ENCODE assay signal across 29 cellular contexts in genomic region chr7:129875160-129875559, GRCh38.
DNase-seq lines count a peak whose midpoint lies in the region; ATAC-seq and TF ChIP-seq lines count a peak whose summit lies in the region.
"Had no signal": no experiment of that assay in that cellular context is flagged by ENCODE, and none has a peak within 500 bp of the region (broad histone marks: within the 10 kb centered on the region; RNA-seq: fewer than 3 reads in every experiment).

No MANE protein-coding gene starts in this region.

- peaks cover 43% of the 10 kb centered on the region for H3K4me1 Mint-ChIP-seq in activated CD8-positive, alpha-beta T cell treated with anti-CD3 and anti-CD28 coated beads for 36 hours (ENCODE audit: low read depth)
- H3K4me1 Mint-ChIP-seq in activated CD8-positive, alpha-beta T cell treated with anti-CD3 and anti-CD28 coated beads, Interleukin-2, amount 10 ng/mL, durations not matched to agents 7 days and 5 days (ENCODE audit: low read depth): peaks cover 18% of the 10 kb centered on the region
- H3K4me1 Mint-ChIP-seq: neural crest cell had no signal

- H4K20me1 ChIP-seq in PC-9 (ENCODE audit: insufficient read depth): 0 out of 2 replicates have a peak, but pooled peaks cover 4% of the 10 kb centered on the region

- H3K27ac ChIP-seq in PC-9 (peak overlapping the region; percentile 59; the same call in 1 of the 2 replicates), sigmoid colon (peak overlapping the region in 3 of 4 donors; percentile 56 to 62 (median 57))
- H3K27ac ChIP-seq: 22Rv1, SK-N-MC had no signal

- no TSS peak for BruUV-seq in PC-9 (replicated peaks; lab: Mats Ljungman, UMichigan)

- H3K9me2 ChIP-seq in PC-9 (ENCODE audit: insufficient read depth): no peaks in the 10 kb centered on the region

- no peak for TF ChIP-seq CTCF in activated CD8-positive, alpha-beta T cell treated with anti-CD3 and anti-CD28 coated beads for 36 hours (IDR thresholded peaks at IDR 0.05)
- TF ChIP-seq CTCF in PC-9 (conservative IDR thresholded peaks at IDR 0.05) (no peak), fibroblast of pulmonary artery (IDR thresholded peaks at IDR 0.05; ENCODE audit: low read length, missing control alignments) (no peak), sigmoid colon (IDR thresholded peaks at IDR 0.05) (no peak)

- H3K79me2 ChIP-seq in PC-9 (ENCODE audit: low read depth): peaks cover 56% of the 10 kb centered on the region

- peaks cover 27% of the 10 kb centered on the region for H3K36me3 Mint-ChIP-seq in activated CD8-positive, alpha-beta T cell treated with anti-CD3 and anti-CD28 coated beads for 36 hours (ENCODE audit: low read depth)
- peaks cover 22% of the 10 kb centered on the region for H3K36me3 Mint-ChIP-seq in activated CD8-positive, alpha-beta T cell treated with anti-CD3 and anti-CD28 coated beads, Interleukin-2, amount 10 ng/mL, durations not matched to agents 7 days and 5 days (ENCODE audit: low read depth)
- peaks cover 0 to 5% of the 10 kb centered on the region in 2 donors for H3K36me3 Mint-ChIP-seq in activated naive CD4-positive, alpha-beta T cell treated with anti-CD3 and anti-CD28 coated beads, Interleukin-2, amount 50 U/mL, for 72 hours

- H3K4me1 ChIP-seq in PC-9 (replicated peaks; ENCODE audit: insufficient read depth) (peaks cover 38% of the 10 kb centered on the region), sigmoid colon (peaks cover 0 to 40% (median 26%) of the 10 kb centered on the region in 4 donors)

- intact Hi-C loops in activated CD8-positive, alpha-beta T cell treated with anti-CD3 and anti-CD28 coated beads for 36 hours (cut with micrococcal nuclease): no loop called here
- intact Hi-C loops in PC-9 (cut with micrococcal nuclease; ENCODE audit: unreplicated experiment): no loop called here
- intact Hi-C loops in sigmoid colon (cut with DNase I): loop anchor here (5.0 kb wide), 1 partner anchor 77 kb away; the partner anchor contains the start of gene UBE2H

- no peak overlapping the region for H3K27ac Mint-ChIP-seq in activated CD8-positive, alpha-beta T cell treated with anti-CD3 and anti-CD28 coated beads for 36 hours
- no peak overlapping the region for H3K27ac Mint-ChIP-seq in activated CD8-positive, alpha-beta T cell treated with anti-CD3 and anti-CD28 coated beads, Interleukin-2, amount 10 ng/mL, durations not matched to agents 7 days and 5 days
- H3K27ac Mint-ChIP-seq in activated naive CD4-positive, alpha-beta T cell treated with anti-CD3 and anti-CD28 coated beads, Interleukin-2, amount 50 U/mL, for 72 hours: no peak overlapping the region
- H3K27ac Mint-ChIP-seq: activated naive CD4-positive, alpha-beta T cell treated with anti-CD3 and anti-CD28 coated beads, Interleukin-2, amount 50 U/mL, for 24 hours; activated T-helper 2 cell treated with anti-CD3 and anti-CD28 coated beads, Interferon-gamma antibody, Interleukin-2, Interleukin-4, amounts not matched to agents 10 μg/mL and 5 μg/mL and 100 μg/mL, durations not matched to agents 14 hours and 24 hours and 36 hours; B cell; CD8-positive, alpha-beta T cell had no signal

- no peak overlapping the region for H3K4me3 Mint-ChIP-seq in activated CD8-positive, alpha-beta T cell treated with anti-CD3 and anti-CD28 coated beads for 36 hours
- H3K4me3 Mint-ChIP-seq in activated CD8-positive, alpha-beta T cell treated with anti-CD3 and anti-CD28 coated beads, Interleukin-2, amount 10 ng/mL, durations not matched to agents 7 days and 5 days: no peak overlapping the region
- H3K4me3 Mint-ChIP-seq: B cell; CD8-positive, alpha-beta T cell; central memory CD8-positive, alpha-beta T cell; H9; neural crest cell had no signal

- no peak overlapping the region for H2AFZ ChIP-seq in PC-9

- H3K27me3 Mint-ChIP-seq in activated CD8-positive, alpha-beta T cell treated with anti-CD3 and anti-CD28 coated beads for 36 hours: no peaks in the 10 kb centered on the region
- H3K27me3 Mint-ChIP-seq in activated CD8-positive, alpha-beta T cell treated with anti-CD3 and anti-CD28 coated beads, Interleukin-2, amount 10 ng/mL, durations not matched to agents 7 days and 5 days (ENCODE audit: low read depth): no peaks in the 10 kb centered on the region
- H3K27me3 Mint-ChIP-seq: activated naive CD4-positive, alpha-beta T cell treated with anti-CD3 and anti-CD28 coated beads, Interleukin-2, amount 50 U/mL, for 24 hours; B cell; central memory CD8-positive, alpha-beta T cell had no signal

- peaks cover 39% of the 10 kb centered on the region for H3K36me3 ChIP-seq in PC-9 (ENCODE audit: low read depth)
- peaks cover 0 to 27% (median 0%) of the 10 kb centered on the region in 4 donors for H3K36me3 ChIP-seq in sigmoid colon
- H3K36me3 ChIP-seq: thoracic aorta had no signal

- peaks cover 51% of the 10 kb centered on the region for H3F3A ChIP-seq in PC-9 (ENCODE audit: insufficient read depth, low read depth)

- H3K9me3 Mint-ChIP-seq in activated CD8-positive, alpha-beta T cell treated with anti-CD3 and anti-CD28 coated beads for 36 hours: no peaks in the 10 kb centered on the region
- H3K9me3 Mint-ChIP-seq in activated CD8-positive, alpha-beta T cell treated with anti-CD3 and anti-CD28 coated beads, Interleukin-2, amount 10 ng/mL, durations not matched to agents 7 days and 5 days (ENCODE audit: insufficient read depth): no peaks in the 10 kb centered on the region
- H3K9me3 Mint-ChIP-seq in activated naive CD4-positive, alpha-beta T cell treated with anti-CD3 and anti-CD28 coated beads, Interleukin-2, amount 50 U/mL, for 72 hours: no peaks in the 10 kb centered on the region
- H3K9me3 Mint-ChIP-seq: activated naive CD4-positive, alpha-beta T cell treated with anti-CD3 and anti-CD28 coated beads, Interleukin-2, amount 50 U/mL, for 24 hours; activated T-helper 2 cell treated with anti-CD3 and anti-CD28 coated beads, Interferon-gamma antibody, Interleukin-2, Interleukin-4, amounts not matched to agents 10 μg/mL and 5 μg/mL and 100 μg/mL, durations not matched to agents 14 hours and 24 hours and 36 hours; CD8-positive, alpha-beta T cell; central memory CD8-positive, alpha-beta T cell; H9; neural crest cell had no signal

- peak; percentile 29 for ATAC-seq in activated CD8-positive, alpha-beta T cell treated with anti-CD3 and anti-CD28 coated beads for 36 hours
- ATAC-seq in activated CD8-positive, alpha-beta T cell treated with anti-CD3 and anti-CD28 coated beads, Interleukin-2, amount 10 ng/mL, durations not matched to agents 7 days and 5 days: no peak
- ATAC-seq in activated naive CD4-positive, alpha-beta T cell treated with anti-CD3 and anti-CD28 coated beads, Interleukin-2, amount 50 U/mL, for 72 hours: no peak
- ATAC-seq in HG02973 (IDR thresholded peaks at IDR 0.05; ENCODE audit: unreplicated experiment): no peak
- ATAC-seq: activated CD4-positive, CD25-positive, alpha-beta regulatory T cell treated with anti-CD3 and anti-CD28 coated beads, Interleukin-2, amount 50 U/mL, for 24 hours; CD8-positive, alpha-beta T cell; sciatic nerve had no signal

- TF ChIP-seq POLR2A in sigmoid colon (IDR thresholded peaks at IDR 0.05): no peak

- H3K4me3 ChIP-seq in PC-9 (no peak overlapping the region), fibroblast of pulmonary artery (replicated peaks; ENCODE audit: low read depth, low read length) (peak overlapping the region; percentile 20), sigmoid colon (no peak overlapping the region)
- H3K4me3 ChIP-seq: SK-N-MC had no signal

- no peak for TF ChIP-seq EP300 in sigmoid colon (IDR thresholded peaks at IDR 0.05)

- CTCF ChIA-PET in activated CD8-positive, alpha-beta T cell treated with anti-CD3 and anti-CD28 coated beads for 36 hours (lab: Charles Lee): interaction anchor here (1.1 to 3.7 kb wide), 5 partner anchors 12 to 136 kb away, joined by 3 to 15 read pairs (median 5); no protein-coding TSS in a partner anchor
- CTCF ChIA-PET in activated CD8-positive, alpha-beta T cell treated with anti-CD3 and anti-CD28 coated beads, Interleukin-2, amount 10 ng/mL, durations not matched to agents 7 days and 5 days (lab: Charles Lee): no interaction called here
- CTCF ChIA-PET in PC-9 (lab: Charles Lee): no interaction called here

- 83 to 88% methylated on average over 2 of the region's 2 CpGs for WGBS in sigmoid colon, 2 donors

- H3K9me3 ChIP-seq in PC-9 (ENCODE audit: insufficient read depth, low read depth) (no peaks in the 10 kb centered on the region), sigmoid colon (no peaks in the 10 kb centered on the region)
- H3K9me3 ChIP-seq: thoracic aorta had no signal

- no peak overlapping the region; the same call in 1 of the 2 replicates for H3K4me2 ChIP-seq in PC-9

- no peaks in the 10 kb centered on the region for H3K27me3 ChIP-seq in PC-9 (ENCODE audit: insufficient read depth, low read depth)
- no peaks in the 10 kb centered on the region for H3K27me3 ChIP-seq in sigmoid colon

- POLR2A ChIA-PET in activated CD8-positive, alpha-beta T cell treated with anti-CD3 and anti-CD28 coated beads for 36 hours (lab: Charles Lee): no interaction called here
- POLR2A ChIA-PET in activated CD8-positive, alpha-beta T cell treated with anti-CD3 and anti-CD28 coated beads, Interleukin-2, amount 10 ng/mL, durations not matched to agents 7 days and 5 days (lab: Charles Lee): no interaction called here
- POLR2A ChIA-PET in PC-9 (lab: Charles Lee; ENCODE audit: unreplicated experiment): interaction anchor here (0.5 to 0.8 kb wide), 2 partner anchors 44 to 135 kb away, joined by 3 to 4 read pairs; no protein-coding TSS in a partner anchor

- no peak for DNase-seq in activated CD8-positive, alpha-beta T cell treated with anti-CD3 and anti-CD28 coated beads for 36 hours
- no peak for DNase-seq in activated CD8-positive, alpha-beta T cell treated with anti-CD3 and anti-CD28 coated beads, Interleukin-2, amount 10 ng/mL, durations not matched to agents 7 days and 5 days
- no peak for DNase-seq in PC-9
- no peak for DNase-seq in fibroblast of pulmonary artery (ENCODE audit: low read depth)
- no peak for DNase-seq in sigmoid colon
- no peak for DNase-seq in activated naive CD4-positive, alpha-beta T cell treated with anti-CD3 and anti-CD28 coated beads, Interleukin-2, amount 50 U/mL, for 72 hours (ENCODE audit: low spot score in 2 of 2)
- DNase-seq in NCI-H748 treated with DMSO at 0.1 percent for 48 hours (lab: John Stamatoyannopoulos, UW): no peak
- DNase-seq: activated CD4-positive, alpha-beta T cell treated with anti-CD3 and anti-CD28 coated beads, Interleukin-2, amount 50 U/mL, for 48 hours; CD8-positive, alpha-beta T cell; GDM1; H9; head of caudate nucleus; Karpas-422; MV-4-11; NCI-H1436 treated with DMSO at 0.1 percent for 48 hours; NCI-H446 treated with DMSO at 0.1 percent for 48 hours; posterior cingulate gyrus; stimulated activated naive CD4-positive, alpha-beta T cell treated with Interleukin-2 at 50 U/mL for 16 hours had no signal
